2 cellular contexts compared by ENCODE assay signal in the genomic region with DNA sequence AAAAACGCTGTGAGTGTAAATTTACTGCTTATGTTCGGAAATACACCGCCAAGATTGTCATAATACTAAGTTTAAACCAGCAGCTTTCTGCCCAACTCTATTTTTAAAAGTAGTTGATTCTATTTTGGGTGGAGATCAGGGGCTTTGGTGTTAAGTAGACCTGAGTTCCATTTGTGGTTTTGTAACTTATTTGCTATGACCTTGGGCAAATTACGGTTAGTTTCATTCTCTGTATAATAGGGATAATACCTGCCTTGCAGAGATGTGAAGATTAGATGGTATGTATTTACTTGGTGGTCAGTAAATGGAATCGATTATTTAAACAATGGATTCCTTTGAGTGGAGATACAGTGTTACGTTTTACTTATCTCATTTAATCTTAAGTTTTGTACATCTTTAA.
TF ChIP-seq lines count a peak whose summit lies in the region.

No MANE protein-coding gene starts in this region.

TF ChIP-seq in SK-N-SH, 30 proteins besides CTCF, POLR2A, EP300 and RAD21 (continued from another document):
- TF ChIP-seq TAF1 (IDR thresholded peaks at IDR 0.05; ENCODE audit: borderline replicate concordance, low read depth, low read length) (no peak), FOXM1 (IDR thresholded peaks at IDR 0.05; ENCODE audit: low read depth) (no peak), FOSL2 (IDR thresholded peaks at IDR 0.05; ENCODE audit: borderline replicate concordance, low read depth) (no peak), GABPA (IDR thresholded peaks at IDR 0.05; ENCODE audit: low read depth) (no peak), TEAD4 (IDR thresholded peaks at IDR 0.05; ENCODE audit: borderline replicate concordance, insufficient read depth) (no peak), MAX (IDR thresholded peaks at IDR 0.05; ENCODE audit: low read depth) (no peak), MEF2A (IDR thresholded peaks at IDR 0.05; ENCODE audit: borderline replicate concordance, low read depth) (no peak), YY1 (IDR thresholded peaks at IDR 0.05; ENCODE audit: low read depth) (no peak), CHD2 (IDR thresholded peaks at IDR 0.05; ENCODE audit: low read length, partially characterized antibody) (no peak), SIN3A (IDR thresholded peaks at IDR 0.05; ENCODE audit: borderline replicate concordance, low read depth, low read length) (no peak), TCF12 (IDR thresholded peaks at IDR 0.05) (no peak), RFX5 (IDR thresholded peaks at IDR 0.05; ENCODE audit: low read length) (no peak), USF2 (IDR thresholded peaks at IDR 0.05; ENCODE audit: borderline replicate concordance, low read depth, low read length) (no peak), NFIC (IDR thresholded peaks at IDR 0.05; ENCODE audit: borderline replicate concordance) (no peak), USF1 (IDR thresholded peaks at IDR 0.05; ENCODE audit: borderline replicate concordance, low read depth) (no peak), PBX3 (IDR thresholded peaks at IDR 0.05) (no peak), POLR2AphosphoS5 (IDR thresholded peaks at IDR 0.05; ENCODE audit: low read depth, low read length) (no peak)
- TF ChIP-seq, protein P1, sequence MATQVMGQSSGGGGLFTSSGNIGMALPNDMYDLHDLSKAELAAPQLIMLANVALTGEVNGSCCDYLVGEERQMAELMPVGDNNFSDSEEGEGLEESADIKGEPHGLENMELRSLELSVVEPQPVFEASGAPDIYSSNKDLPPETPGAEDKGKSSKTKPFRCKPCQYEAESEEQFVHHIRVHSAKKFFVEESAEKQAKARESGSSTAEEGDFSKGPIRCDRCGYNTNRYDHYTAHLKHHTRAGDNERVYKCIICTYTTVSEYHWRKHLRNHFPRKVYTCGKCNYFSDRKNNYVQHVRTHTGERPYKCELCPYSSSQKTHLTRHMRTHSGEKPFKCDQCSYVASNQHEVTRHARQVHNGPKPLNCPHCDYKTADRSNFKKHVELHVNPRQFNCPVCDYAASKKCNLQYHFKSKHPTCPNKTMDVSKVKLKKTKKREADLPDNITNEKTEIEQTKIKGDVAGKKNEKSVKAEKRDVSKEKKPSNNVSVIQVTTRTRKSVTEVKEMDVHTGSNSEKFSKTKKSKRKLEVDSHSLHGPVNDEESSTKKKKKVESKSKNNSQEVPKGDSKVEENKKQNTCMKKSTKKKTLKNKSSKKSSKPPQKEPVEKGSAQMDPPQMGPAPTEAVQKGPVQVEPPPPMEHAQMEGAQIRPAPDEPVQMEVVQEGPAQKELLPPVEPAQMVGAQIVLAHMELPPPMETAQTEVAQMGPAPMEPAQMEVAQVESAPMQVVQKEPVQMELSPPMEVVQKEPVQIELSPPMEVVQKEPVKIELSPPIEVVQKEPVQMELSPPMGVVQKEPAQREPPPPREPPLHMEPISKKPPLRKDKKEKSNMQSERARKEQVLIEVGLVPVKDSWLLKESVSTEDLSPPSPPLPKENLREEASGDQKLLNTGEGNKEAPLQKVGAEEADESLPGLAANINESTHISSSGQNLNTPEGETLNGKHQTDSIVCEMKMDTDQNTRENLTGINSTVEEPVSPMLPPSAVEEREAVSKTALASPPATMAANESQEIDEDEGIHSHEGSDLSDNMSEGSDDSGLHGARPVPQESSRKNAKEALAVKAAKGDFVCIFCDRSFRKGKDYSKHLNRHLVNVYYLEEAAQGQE (IDR thresholded peaks at IDR 0.05; ENCODE audit: low read depth, low read length): no peak
TF ChIP-seq in SK-N-SH: peak in this region for 0.

TF ChIP-seq in SK-N-SH treated with all-trans-retinoic acid at 6 μM for 48 hours, 23 proteins besides CTCF, POLR2A, EP300 and RAD21 (continued from another document):
- TF ChIP-seq PATZ1 (CRISPR knock-in tag; IDR thresholded peaks at IDR 0.05; ENCODE audit: borderline replicate concordance) (no peak), BACH2 (CRISPR knock-in tag; IDR thresholded peaks at IDR 0.05; ENCODE audit: borderline replicate concordance) (no peak), OSR1 (CRISPR knock-in tag; IDR thresholded peaks at IDR 0.05) (no peak), ZFP30 (CRISPR knock-in tag; IDR thresholded peaks at IDR 0.05) (no peak), RARB (CRISPR knock-in tag; IDR thresholded peaks at IDR 0.05) (no peak), TOX (CRISPR knock-in tag; IDR thresholded peaks at IDR 0.05; ENCODE audit: borderline replicate concordance) (no peak), ZC3H10 (CRISPR knock-in tag; IDR thresholded peaks at IDR 0.05) (no peak), PPARA (CRISPR knock-in tag; IDR thresholded peaks at IDR 0.05; ENCODE audit: borderline replicate concordance) (no peak), ARNTL (CRISPR knock-in tag; IDR thresholded peaks at IDR 0.05; ENCODE audit: borderline replicate concordance, low read depth) (no peak), CREB5 (CRISPR knock-in tag; IDR thresholded peaks at IDR 0.05; ENCODE audit: low read depth) (no peak), ZFP3 (CRISPR knock-in tag; IDR thresholded peaks at IDR 0.05) (no peak)
- TF ChIP-seq, protein P2, sequence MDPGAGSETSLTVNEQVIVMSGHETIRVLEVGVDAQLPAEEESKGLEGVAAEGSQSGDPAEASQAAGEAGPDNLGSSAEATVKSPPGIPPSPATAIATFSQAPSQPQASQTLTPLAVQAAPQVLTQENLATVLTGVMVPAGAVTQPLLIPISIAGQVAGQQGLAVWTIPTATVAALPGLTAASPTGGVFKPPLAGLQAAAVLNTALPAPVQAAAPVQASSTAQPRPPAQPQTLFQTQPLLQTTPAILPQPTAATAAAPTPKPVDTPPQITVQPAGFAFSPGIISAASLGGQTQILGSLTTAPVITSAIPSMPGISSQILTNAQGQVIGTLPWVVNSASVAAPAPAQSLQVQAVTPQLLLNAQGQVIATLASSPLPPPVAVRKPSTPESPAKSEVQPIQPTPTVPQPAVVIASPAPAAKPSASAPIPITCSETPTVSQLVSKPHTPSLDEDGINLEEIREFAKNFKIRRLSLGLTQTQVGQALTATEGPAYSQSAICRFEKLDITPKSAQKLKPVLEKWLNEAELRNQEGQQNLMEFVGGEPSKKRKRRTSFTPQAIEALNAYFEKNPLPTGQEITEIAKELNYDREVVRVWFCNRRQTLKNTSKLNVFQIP (CRISPR knock-in tag; IDR thresholded peaks at IDR 0.05; ENCODE audit: borderline replicate concordance, low read depth): no peak
